9 cellular contexts compared by ENCODE assay signal in genomic region chr10:62747195-62747594, GRCh38.
"Had no signal": no experiment of that assay in that cellular context is flagged by ENCODE, and none has a peak within 500 bp of the region (broad histone marks: within the 10 kb centered on the region; RNA-seq: fewer than 3 reads in every experiment).

No MANE protein-coding gene starts in this region.

- H3K4me3 Mint-ChIP-seq: IgD-negative memory B cell had no signal

- H3K36me3 ChIP-seq: HAP-1 had no signal

- ATAC-seq: HCT116 had no signal

- H3K4me2 ChIP-seq: KMS-11 had no signal

- DNase-seq: GM23248, GOT3, H7, KBM-7 had no signal

- H3K9ac ChIP-seq: GM23248, KMS-11 had no signal

- H3K27ac Mint-ChIP-seq: IgD-negative memory B cell had no signal

- H3K4me3 ChIP-seq: GM23248, HAP-1 had no signal

- H3K9me3 ChIP-seq: HAP-1 had no signal

- H3K27ac ChIP-seq: GM23248, HL-60, KMS-11 had no signal

- H2AFZ ChIP-seq: GM23248 had no signal
